ENCODE assay signal across 27 cellular contexts in the genomic region with DNA sequence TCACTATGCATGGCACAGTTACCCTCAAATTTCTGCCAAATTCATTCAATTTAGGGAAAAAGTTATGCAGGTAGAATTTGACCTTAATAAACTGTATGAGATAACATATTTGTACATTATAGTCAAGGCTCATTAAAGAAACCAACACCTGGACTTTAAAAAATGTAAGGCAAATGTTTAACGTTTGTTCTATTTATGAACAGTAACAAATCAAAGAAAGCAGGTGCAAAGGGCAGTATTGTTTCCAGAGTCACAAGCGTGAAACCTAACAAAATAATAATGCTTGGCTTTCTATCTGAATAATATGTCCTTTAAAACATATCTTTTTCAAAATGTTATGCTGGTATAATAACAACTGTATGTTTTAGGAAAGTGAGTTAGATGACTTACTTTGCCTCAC. TPM values are rescaled to one million over a fixed set of nuclear protein-coding genes. Genes with fewer than 3 reads are reported as not detected.
DNase-seq lines count a peak whose midpoint lies in the region; ATAC-seq, FAIRE-seq and TF ChIP-seq lines count a peak whose summit lies in the region.
"Had no signal": no experiment of that assay in that cellular context is flagged by ENCODE, and none has a peak within 500 bp of the region (broad histone marks: within the 10 kb centered on the region; RNA-seq: fewer than 3 reads in every experiment).

No MANE protein-coding gene starts in this region.

- H3K4me3 Mint-ChIP-seq in natural killer cell: no peak overlapping the region
- H3K4me3 Mint-ChIP-seq in natural killer cell treated with Interleukin-12 subunit alpha and Interleukin-12 subunit beta and Interleukin-15 and Interleukin-18, amount 100 ng/mL, for 72 hours: no peak overlapping the region
- H3K4me3 Mint-ChIP-seq: CD8-positive, alpha-beta memory T cell had no signal

- H3K36me3 ChIP-seq in endothelial cell of umbilical vein (ENCODE audit: control insufficient read depth in 2 of 2, extremely low read depth in 1 of 2, insufficient read depth in 2 of 2, low read length in 2 of 2) (peaks cover 0 to 3% of the 10 kb centered on the region in 2 experiments), stomach (peaks cover 6 to 58% (median 50%) of the 10 kb centered on the region in 4 donors)

- CTCF ChIA-PET in endothelial cell of umbilical vein (lab: Charles Lee): no interaction called here

- H3K4me2 ChIP-seq in endothelial cell of umbilical vein (ENCODE audit: insufficient read depth, low read length): no peak overlapping the region

- no peak for DNase-seq in natural killer cell
- no peak for DNase-seq in natural killer cell treated with Interleukin-12 subunit alpha and Interleukin-12 subunit beta and Interleukin-15 and Interleukin-18, amount 100 ng/mL, for 72 hours (ENCODE audit: low spot score)
- no peak for DNase-seq in endothelial cell of umbilical vein (ENCODE audit: low read depth, low spot score)
- no peak for DNase-seq in stomach
- DNase-seq: Calu3; CD8-positive, alpha-beta memory T cell; DMS153; EL; GF-D8; NCI-H1092 treated with DMSO at 0.1 percent for 48 hours; NCI-H1436 treated with DMSO at 0.1 percent for 48 hours; NCI-H2029; NCI-H226; NCI-H510A treated with DMSO at 0.1 percent for 48 hours; NCI-H774; OCI-M1; SW 1271; T-helper 2 cell had no signal

- intact Hi-C loops in natural killer cell (cut with micrococcal nuclease) (no loop called here), endothelial cell of umbilical vein (cut with micrococcal nuclease) (no loop called here), stomach (cut with DNase I; ENCODE audit: low total_unique reads) (no loop called here)

- ATAC-seq in natural killer cell (no peak), HG02885 (IDR thresholded peaks at IDR 0.05; ENCODE audit: poor library complexity, unreplicated experiment) (peak; percentile 14), HG03342 (IDR thresholded peaks at IDR 0.05; ENCODE audit: unreplicated experiment) (no peak), HG03521 (IDR thresholded peaks at IDR 0.05; ENCODE audit: unreplicated experiment) (no peak)
- no peak for ATAC-seq in natural killer cell treated with Interleukin-12 subunit alpha and Interleukin-12 subunit beta and Interleukin-15 and Interleukin-18, amount 100 ng/mL, for 72 hours
- ATAC-seq: HepG2, K562 had no signal

- H3K27me3 ChIP-seq in endothelial cell of umbilical vein (ENCODE audit: control insufficient read depth in 2 of 2, insufficient read depth in 2 of 2, low read length in 2 of 2) (no peaks in the 10 kb centered on the region), stomach (no peaks in the 10 kb centered on the region)

- TF ChIP-seq POLR2A in endothelial cell of umbilical vein (IDR thresholded peaks at IDR 0.05; ENCODE audit: low read depth, low read length) (no peak), stomach (IDR thresholded peaks at IDR 0.05) (no peak)

- dilution Hi-C loops in endothelial cell of umbilical vein (cut with MboI; ENCODE audit: extremely low pct_ligation_motif_present, low sequenced_read_pairs): no loop called here

- peak overlapping the region; percentile 18 to 27 for H3K27ac Mint-ChIP-seq in natural killer cell
- H3K27ac Mint-ChIP-seq in natural killer cell treated with Interleukin-12 subunit alpha and Interleukin-12 subunit beta and Interleukin-15 and Interleukin-18, amount 100 ng/mL, for 72 hours: peak overlapping the region in 1 of 2 donors; percentile 19

- no peaks in the 10 kb centered on the region for H4K20me1 ChIP-seq in endothelial cell of umbilical vein (replicated peaks; ENCODE audit: control insufficient read depth, extremely low read depth, insufficient read depth, low read length)

- H3K9me3 Mint-ChIP-seq in natural killer cell: no peaks in the 10 kb centered on the region
- no peaks in the 10 kb centered on the region for H3K9me3 Mint-ChIP-seq in natural killer cell treated with Interleukin-12 subunit alpha and Interleukin-12 subunit beta and Interleukin-15 and Interleukin-18, amount 100 ng/mL, for 72 hours
- H3K9me3 Mint-ChIP-seq: CD8-positive, alpha-beta memory T cell had no signal

- BruUV-seq in endothelial cell of umbilical vein (replicated peaks; lab: Mats Ljungman, UMichigan): no TSS peak

- no peaks in the 10 kb centered on the region for H3K9me1 ChIP-seq in endothelial cell of umbilical vein (replicated peaks; ENCODE audit: control insufficient read depth, extremely low read depth, insufficient read depth, low read length)

- 40 to 63% (median 49%) methylated on average over 2 of the region's 2 CpGs for WGBS in stomach, 5 donors

- H3K4me1 ChIP-seq in endothelial cell of umbilical vein (ENCODE audit: control insufficient read depth, extremely low read depth, insufficient read depth, low read length) (no peaks in the 10 kb centered on the region), stomach (no peaks in the 10 kb centered on the region)

- no peaks in the 10 kb centered on the region for H3K4me1 Mint-ChIP-seq in natural killer cell
- peaks cover 5 to 6% of the 10 kb centered on the region in 2 donors for H3K4me1 Mint-ChIP-seq in natural killer cell treated with Interleukin-12 subunit alpha and Interleukin-12 subunit beta and Interleukin-15 and Interleukin-18, amount 100 ng/mL, for 72 hours (ENCODE audit: low read depth in 2 of 2)

- POLR2A ChIA-PET in endothelial cell of umbilical vein (lab: Charles Lee): no interaction called here

- no peak overlapping the region for H3K9ac ChIP-seq in endothelial cell of umbilical vein (replicated peaks; ENCODE audit: extremely low read depth, insufficient read depth, low read length)

- H3K4me3 ChIP-seq in endothelial cell of umbilical vein (replicated peaks in 1 of 3; ENCODE audit: insufficient read depth in 1 of 3, low read depth in 1 of 3, low read length in 3 of 3) (no peak overlapping the region), stomach (no peak overlapping the region)
- H3K4me3 ChIP-seq: K562 had no signal

- no peak for TF ChIP-seq EP300 in stomach (IDR thresholded peaks at IDR 0.05)

- no peak overlapping the region for H2AFZ ChIP-seq in endothelial cell of umbilical vein (ENCODE audit: low read depth, low read length)

- FAIRE-seq in endothelial cell of umbilical vein (lab: Jason Lieb, UNC): peak; percentile 33
- FAIRE-seq: A204.1, HepG2, K562, RCC 7860 had no signal

- H3K9me3 ChIP-seq in endothelial cell of umbilical vein (replicated peaks; ENCODE audit: control insufficient read depth, insufficient read depth, low read length): no peaks in the 10 kb centered on the region
- no peaks in the 10 kb centered on the region for H3K9me3 ChIP-seq in stomach

- H3K27ac ChIP-seq in endothelial cell of umbilical vein (ENCODE audit: insufficient read depth, low read depth, low read length) (no peak overlapping the region), stomach (no peak overlapping the region)
- H3K27ac ChIP-seq: C4-2B, HL-60 had no signal

- no peak for TF ChIP-seq CTCF in natural killer cell (IDR thresholded peaks at IDR 0.05)
- no peak for TF ChIP-seq CTCF in endothelial cell of umbilical vein (IDR thresholded peaks at IDR 0.05; ENCODE audit: extremely low read depth in 1 of 2, insufficient read depth in 1 of 2, low read depth in 1 of 2, low read length in 2 of 2)
- no peak for TF ChIP-seq CTCF in stomach (IDR thresholded peaks at IDR 0.05)

- H3K27me3 Mint-ChIP-seq in natural killer cell (ENCODE audit: low read depth in 2 of 2): no peaks in the 10 kb centered on the region
- H3K27me3 Mint-ChIP-seq in natural killer cell treated with Interleukin-12 subunit alpha and Interleukin-12 subunit beta and Interleukin-15 and Interleukin-18, amount 100 ng/mL, for 72 hours: no peaks in the 10 kb centered on the region
- H3K27me3 Mint-ChIP-seq: CD8-positive, alpha-beta memory T cell had no signal

- no peaks in the 10 kb centered on the region for H3K79me2 ChIP-seq in endothelial cell of umbilical vein (ENCODE audit: control insufficient read depth, insufficient read depth, low read length)

- peaks cover 10% of the 10 kb centered on the region for H3K36me3 Mint-ChIP-seq in natural killer cell
- peaks cover 14% of the 10 kb centered on the region for H3K36me3 Mint-ChIP-seq in natural killer cell treated with Interleukin-12 subunit alpha and Interleukin-12 subunit beta and Interleukin-15 and Interleukin-18, amount 100 ng/mL, for 72 hours

TF ChIP-seq in endothelial cell of umbilical vein, 7 proteins besides CTCF, POLR2A, EP300 and RAD21:
- TF ChIP-seq MYC (IDR thresholded peaks at IDR 0.05; ENCODE audit: low read depth, low read length): no peak
- no peak for TF ChIP-seq FOS (IDR thresholded peaks at IDR 0.05; ENCODE audit: borderline replicate concordance, insufficient read depth, low read length)
- TF ChIP-seq JUN (IDR thresholded peaks at IDR 0.05; ENCODE audit: borderline replicate concordance, insufficient read depth, insufficient read length, low read depth): no peak
- TF ChIP-seq, protein P1, sequence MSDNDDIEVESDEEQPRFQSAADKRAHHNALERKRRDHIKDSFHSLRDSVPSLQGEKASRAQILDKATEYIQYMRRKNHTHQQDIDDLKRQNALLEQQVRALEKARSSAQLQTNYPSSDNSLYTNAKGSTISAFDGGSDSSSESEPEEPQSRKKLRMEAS (IDR thresholded peaks at IDR 0.05; ENCODE audit: insufficient read depth, insufficient read length): no peak
- TF ChIP-seq EZH2 (IDR thresholded peaks at IDR 0.05; ENCODE audit: borderline replicate concordance, low read depth, low read length, severe bottlenecking): no peak
- TF ChIP-seq GATA2 (IDR thresholded peaks at IDR 0.05; ENCODE audit: insufficient read depth, insufficient read length, low read depth, low read length): no peak
- no peak for TF ChIP-seq POLR2AphosphoS5 (IDR thresholded peaks at IDR 0.05; ENCODE audit: insufficient read depth, low read depth, low read length)

RNA-seq across cellular contexts. Expression of gene LIN54, which starts 41.2 kb away (rescaled TPM):
- total RNA-seq in natural killer cell (10 to 100 TPM; 16.6 to 20.1 (median 19.3) TPM), endothelial cell of umbilical vein (14.8 and 15.7 TPM in 2 replicates), stomach (10 to 100 TPM in 2 of 5 donors, 1 to 10 TPM in 3; 1.2 to 40.3 (median 4.9) TPM)
- 10 to 100 TPM; 21.0 to 25.2 TPM for total RNA-seq in natural killer cell treated with Interleukin-12 subunit alpha and Interleukin-12 subunit beta and Interleukin-15 and Interleukin-18, amount 100 ng/mL, for 72 hours
- polyA plus RNA-seq in endothelial cell of umbilical vein (6.2 and 6.5 TPM in 2 replicates), stomach (1 to 10 TPM; 2.1 to 2.9 (median 2.5) TPM)
- 6.7 and 7.6 TPM in 2 replicates for polyA plus RNA-seq in endothelial cell of umbilical vein (2011; cell fraction: cytosol; rRNA removed)
- polyA plus RNA-seq in endothelial cell of umbilical vein (2011; cell fraction: nucleus; rRNA removed): 8.2 and 9.4 TPM in 2 replicates
- 6.2 and 10.5 TPM in 2 replicates for polyA plus RNA-seq in endothelial cell of umbilical vein (2012)
- 23.8 and 25.3 TPM in 2 replicates for polyA minus RNA-seq in endothelial cell of umbilical vein
- polyA minus RNA-seq in endothelial cell of umbilical vein (2011; cell fraction: cytosol; rRNA and poly(A)+ RNA removed): 24.5 TPM
- 19.1 and 31.3 TPM in 2 replicates for polyA minus RNA-seq in endothelial cell of umbilical vein (2011; cell fraction: nucleus; rRNA and poly(A)+ RNA removed)
